In the genomic region with DNA sequence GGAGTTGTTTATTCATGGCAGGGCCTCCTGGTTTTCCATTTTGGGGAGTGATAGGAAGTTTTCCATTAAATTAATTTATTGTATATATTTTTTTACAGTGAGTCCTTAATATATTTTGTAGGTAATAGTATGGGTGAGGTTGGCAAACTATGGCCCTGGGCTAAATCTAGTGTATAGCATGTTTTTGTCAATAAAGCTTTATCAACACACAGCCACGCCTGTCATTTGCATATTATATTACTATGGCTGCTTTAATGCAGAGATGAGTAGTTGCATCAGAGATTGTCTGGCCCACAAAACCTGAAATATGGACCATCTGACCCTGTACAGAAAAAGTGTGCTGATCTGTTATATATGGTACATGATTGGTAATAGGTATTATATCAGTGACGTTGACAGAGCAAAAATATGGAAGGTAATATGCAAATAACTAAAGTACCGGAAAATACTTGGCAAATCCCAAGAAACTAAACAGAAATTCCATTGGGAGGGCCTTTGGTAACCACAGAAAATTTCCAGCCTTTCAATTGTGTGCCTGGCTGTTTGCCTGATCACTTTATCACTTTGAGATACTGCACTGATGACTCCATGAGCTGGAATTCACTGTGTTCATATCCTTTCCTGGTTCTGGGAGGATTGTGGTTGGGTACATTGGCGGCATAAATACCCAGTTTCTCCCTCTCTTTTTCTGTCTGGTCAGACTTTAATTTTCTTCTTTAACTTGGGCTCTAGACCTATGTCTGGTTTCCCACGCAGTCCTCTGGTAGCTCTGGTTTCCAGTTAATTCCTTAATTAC, we compare ENCODE assay signal across 13 cellular contexts.
A peak's percentile ranks its signal among the peaks of the same experiment; 100 is the strongest.
DNase-seq lines count a peak whose midpoint lies in the region; TF ChIP-seq lines count a peak whose summit lies in the region.
"Had no signal": no experiment of that assay in that cellular context is flagged by ENCODE, and none has a peak within 500 bp of the region (broad histone marks: within the 10 kb centered on the region; RNA-seq: fewer than 3 reads in every experiment).

No MANE protein-coding gene starts in this region.

- TF ChIP-seq CTCF in fibroblast of mammary gland (conservative IDR thresholded peaks at IDR 0.05; ENCODE audit: control insufficient read depth, insufficient read depth, low read depth, low read length): no peak

- no peaks in the 10 kb centered on the region for H3K27me3 ChIP-seq in SJSA1 (replicated peaks)
- H3K27me3 ChIP-seq: neutrophil, thyroid gland had no signal

- H3K27ac ChIP-seq in SJSA1: peak overlapping the region; percentile 62
- H3K27ac ChIP-seq: neutrophil, thyroid gland had no signal

- H3K36me3 ChIP-seq in SJSA1: no peaks in the 10 kb centered on the region
- H3K36me3 ChIP-seq: neutrophil, thyroid gland had no signal

- peak; percentile 70 for DNase-seq in GM04504 (ENCODE audit: low read depth)
- peak; percentile 58 to 65 for DNase-seq in SJSA1 (ENCODE audit: low read depth in 1 of 2, low spot score in 2 of 2)
- peak; percentile 62 for DNase-seq in fibroblast of mammary gland (ENCODE audit: low read depth)
- peak; percentile 91 for DNase-seq in renal cortical epithelial cell (ENCODE audit: low read depth)
- DNase-seq in cortex of kidney (lab: John Stamatoyannopoulos, UW): no peak
- DNase-seq in NCI-H2081 treated with DMSO at 0.1 percent for 48 hours (lab: John Stamatoyannopoulos, UW): no peak
- no peak for DNase-seq in RPMI8226
- no peak for DNase-seq in cerebellar cortex (ENCODE audit: low spot score)
- DNase-seq: activated T-cell treated with anti-CD3 and anti-CD28 coated beads, Interleukin-2, amount 50 U/mL, for 1 hour; DMS 273 treated with DMSO at 0.1 percent for 48 hours; NK-92 treated with Interleukin-12 subunit alpha and Interleukin-12 subunit beta, amount 100 ng/mL, for 24 hours; thyroid gland had no signal

- H3K4me3 ChIP-seq in SJSA1 (no peak overlapping the region), fibroblast of mammary gland (ENCODE audit: control insufficient read depth, low read depth, low read length) (no peak overlapping the region)
- H3K4me3 ChIP-seq: thyroid gland had no signal

- no peaks in the 10 kb centered on the region for H3K9me3 ChIP-seq in SJSA1 (replicated peaks)
- H3K9me3 ChIP-seq: neutrophil, thyroid gland had no signal

- peaks cover 26% of the 10 kb centered on the region for H3K4me1 ChIP-seq in SJSA1 (replicated peaks)
- H3K4me1 ChIP-seq: thyroid gland had no signal

Comparison
In these comparisons a context has a peak if more than half of its experiments do, and no peak if none do; other contexts are left out.
1. DNase-seq: peak in GM04504 (single experiment), SJSA1 (2 of 2), fibroblast of mammary gland (single experiment) and renal cortical epithelial cell (single experiment); none in cortex of kidney (single experiment), NCI-H2081 treated with DMSO at 0.1 percent for 48 hours (single experiment), RPMI8226 (single experiment) and cerebellar cortex (single experiment).